ENCODE assay signal across 1 cellular context in genomic region chr7:1468203-1468602, GRCh38.
TF ChIP-seq lines count a peak whose summit lies in the region.

No MANE protein-coding gene starts in this region.

TF ChIP-seq in IMR-90, 13 proteins besides CTCF, POLR2A, EP300 and RAD21:
- TF ChIP-seq BHLHE40 (IDR thresholded peaks at IDR 0.05; ENCODE audit: low read depth, low read length), result no peak
- no peak for TF ChIP-seq CEBPB (IDR thresholded peaks at IDR 0.05; ENCODE audit: low read depth, low read length)
- no peak for TF ChIP-seq USF2 (IDR thresholded peaks at IDR 0.05; ENCODE audit: low read depth, low read length)
- TF ChIP-seq RFX5 (IDR thresholded peaks at IDR 0.05; ENCODE audit: low read depth, low read length), result no peak
- no peak for TF ChIP-seq MXI1 (IDR thresholded peaks at IDR 0.05; ENCODE audit: borderline replicate concordance, low read depth, low read length)
- no peak for TF ChIP-seq FOS (IDR thresholded peaks at IDR 0.05; ENCODE audit: low read depth, low read length)
- no peak for TF ChIP-seq CHD1 (IDR thresholded peaks at IDR 0.05; ENCODE audit: low read depth, low read length)
- TF ChIP-seq SMC3 (IDR thresholded peaks at IDR 0.05; ENCODE audit: low read depth, low read length), result no peak
- no peak for TF ChIP-seq MAFK (IDR thresholded peaks at IDR 0.05; ENCODE audit: low read depth, low read length)
- TF ChIP-seq ELK1 (IDR thresholded peaks at IDR 0.05; ENCODE audit: borderline replicate concordance, low read depth, low read length), result no peak
- TF ChIP-seq NFE2L2 (IDR thresholded peaks at IDR 0.05; ENCODE audit: low read depth, low read length), result no peak
